ENCODE assay signal across 26 cellular contexts in the genomic region with DNA sequence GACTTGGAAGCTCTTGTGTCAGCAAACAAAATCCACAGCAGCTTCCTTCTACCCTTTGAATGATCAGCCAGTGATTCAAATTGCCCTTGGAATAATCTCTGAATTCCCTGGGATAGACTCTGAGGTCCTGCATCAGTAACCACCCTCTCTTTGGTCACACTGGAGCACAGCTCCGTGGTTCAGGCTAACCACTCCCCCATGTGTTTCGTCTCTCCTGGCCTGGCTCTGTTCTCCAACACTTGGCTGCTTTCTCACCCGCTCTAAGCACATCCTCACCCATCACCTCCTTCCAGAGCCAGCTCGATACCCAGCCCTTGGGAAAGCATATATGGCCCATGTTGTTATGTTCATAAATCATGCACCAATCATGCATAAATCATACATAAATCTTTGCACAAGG.
"Had no signal": no experiment of that assay in that cellular context is flagged by ENCODE, and none has a peak within 500 bp of the region (broad histone marks: within the 10 kb centered on the region; RNA-seq: fewer than 3 reads in every experiment).

No MANE protein-coding gene starts in this region.

- H3K27ac Mint-ChIP-seq: activated CD4-positive, alpha-beta T cell treated with anti-CD3 and anti-CD28 coated beads for 36 hours; activated naive CD4-positive, alpha-beta T cell treated with anti-CD3 and anti-CD28 coated beads for 36 hours; dendritic cell treated with granulocyte-macrophage colony-stimulating factor and Interleukin-4, amounts not matched to agents 40 ng/mL and 50 ng/mL, for 4 days; natural killer cell; T-cell; T-helper 2 cell treated with Interferon-gamma antibody and Interleukin-4, amounts not matched to agents 5 μg/mL and 100 μg/mL, for 36 hours had no signal

- H3K4me1 Mint-ChIP-seq: natural killer cell had no signal

- H3K27me3 ChIP-seq: body of pancreas, cardiac muscle cell, heart right ventricle, neutrophil, ovary, right atrium auricular region, stomach, suprapubic skin, tibial nerve had no signal

- H3K27ac ChIP-seq: body of pancreas, cardiac muscle cell, lower lobe of right lung, neutrophil, ovary, prostate gland, right atrium auricular region, stomach, suprapubic skin, tibial nerve had no signal

- H3K9me3 ChIP-seq: body of pancreas, heart right ventricle, lower lobe of right lung, neutrophil, ovary, prostate gland, right atrium auricular region, stomach, suprapubic skin, tibial nerve had no signal

- DNase-seq: activated CD4-positive, alpha-beta T cell treated with anti-CD3 and anti-CD28 coated beads for 36 hours; activated CD4-positive, alpha-beta T cell treated with anti-CD3 and anti-CD28 coated beads, Interleukin-2, amount 50 U/mL, for 4 hours; activated naive CD4-positive, alpha-beta T cell treated with anti-CD3 and anti-CD28 coated beads for 36 hours; activated T-cell treated with anti-CD3 and anti-CD28 coated beads, Interleukin-2, amount 50 U/mL, for 48 hours; anterior cingulate cortex; body of pancreas; effector CD4-positive, alpha-beta T cell; erythroblast; foreskin fibroblast; heart right ventricle; islet precursor cell; lower lobe of right lung; natural killer cell; ovary; stimulated activated CD4-positive, alpha-beta T cell treated with anti-CD3 and anti-CD28 coated beads, Interleukin-1b, Interleukin-23, amount 100 ng/mL, for 48 hours; stomach; T-cell had no signal

- ATAC-seq: activated CD4-positive, alpha-beta T cell treated with anti-CD3 and anti-CD28 coated beads for 36 hours; body of pancreas; heart right ventricle; left lobe of liver; lower lobe of right lung; natural killer cell; T-cell had no signal

- H3K27me3 Mint-ChIP-seq: activated CD4-positive, alpha-beta T cell treated with anti-CD3 and anti-CD28 coated beads for 36 hours; T-cell had no signal

- H3K9me3 Mint-ChIP-seq: activated naive CD4-positive, alpha-beta T cell treated with anti-CD3 and anti-CD28 coated beads for 36 hours; dendritic cell treated with granulocyte-macrophage colony-stimulating factor and Interleukin-4, amounts not matched to agents 40 ng/mL and 50 ng/mL, for 4 days; natural killer cell; T-cell; T-helper 2 cell treated with Interferon-gamma antibody and Interleukin-4, amounts not matched to agents 5 μg/mL and 100 μg/mL, for 36 hours had no signal

- H3K4me3 Mint-ChIP-seq: activated CD4-positive, alpha-beta T cell treated with anti-CD3 and anti-CD28 coated beads for 36 hours; activated naive CD4-positive, alpha-beta T cell treated with anti-CD3 and anti-CD28 coated beads for 36 hours; dendritic cell treated with granulocyte-macrophage colony-stimulating factor and Interleukin-4, amounts not matched to agents 40 ng/mL and 50 ng/mL, for 4 days; natural killer cell; T-cell; T-helper 2 cell treated with Interferon-gamma antibody and Interleukin-4, amounts not matched to agents 5 μg/mL and 100 μg/mL, for 36 hours had no signal

- H3K4me1 ChIP-seq: body of pancreas, prostate gland, suprapubic skin had no signal

- H3K36me3 Mint-ChIP-seq: natural killer cell, T-cell had no signal

- H3K36me3 ChIP-seq: cardiac muscle cell, heart right ventricle, lower lobe of right lung, neutrophil, ovary, prostate gland, right atrium auricular region, stomach, suprapubic skin, tibial nerve had no signal

- H3K4me3 ChIP-seq: body of pancreas, cardiac muscle cell, heart right ventricle, lower lobe of right lung, ovary, prostate gland, right atrium auricular region, stomach, suprapubic skin, tibial nerve had no signal
